ENCODE assay signal across 31 cellular contexts in genomic region chr9:93023521-93023815, GRCh38. TPM values are rescaled to one million over a fixed set of nuclear protein-coding genes. Genes with fewer than 3 reads are reported as not detected.
DNase-seq lines count a peak whose midpoint lies in the region; ATAC-seq lines count a peak whose summit lies in the region.
"Had no signal": no experiment of that assay in that cellular context is flagged by ENCODE, and none has a peak within 500 bp of the region (broad histone marks: within the 10 kb centered on the region; RNA-seq: fewer than 3 reads in every experiment).

No MANE protein-coding gene starts in this region.

- no peak for DNase-seq in activated CD4-positive, alpha-beta T cell treated with anti-CD3 and anti-CD28 coated beads, Interleukin-2, amount 10 ng/mL, durations not matched to agents 24 days and 14 days
- no peak for DNase-seq in activated CD4-positive, alpha-beta T cell treated with anti-CD3 and anti-CD28 coated beads, Interleukin-2, amount 50 U/mL, for 4 hours
- no peak for DNase-seq in T-helper 17 cell
- no peak for DNase-seq in naive thymus-derived CD4-positive, alpha-beta T cell
- DNase-seq in NCI-H1105 (lab: John Stamatoyannopoulos, UW): no peak
- DNase-seq: AML-193; Calu3; DMS79 treated with DMSO at 0.1 percent for 48 hours; GF-D8; H7; hippocampal formation; left cardiac atrium; NCI-H2029; NCI-H2227 treated with DMSO at 0.1 percent for 48 hours; NCI-H69; SHP77 treated with DMSO at 0.1 percent for 48 hours; stimulated activated CD4-positive, alpha-beta T cell treated with anti-CD3 and anti-CD28 coated beads, Interleukin-4, amount 100 ng/mL, for 24 hours; stimulated activated naive CD4-positive, alpha-beta T cell had no signal

- no peak overlapping the region for H3K4me3 Mint-ChIP-seq in activated CD4-positive, alpha-beta T cell treated with anti-CD3 and anti-CD28 coated beads, Interleukin-2, amount 10 ng/mL, durations not matched to agents 24 days and 14 days
- H3K4me3 Mint-ChIP-seq in T-helper 17 cell: no peak overlapping the region
- peak overlapping the region in 3 of 10 donors; percentile 51 to 89 (median 72) for H3K4me3 Mint-ChIP-seq in naive thymus-derived CD4-positive, alpha-beta T cell
- H3K4me3 Mint-ChIP-seq: activated T-helper 1 cell treated with anti-CD3 and anti-CD28 coated beads, Interleukin-12 subunit alpha, Interleukin-12 subunit beta, Interleukin-2, Interleukin-4 antibody, amounts not matched to agents 30 ng/mL and 10 ng/mL and 1 ng/mL, durations not matched to agents 14 hours and 24 hours and 36 hours had no signal

- peak overlapping the region; percentile 45 for H3K27ac Mint-ChIP-seq in activated CD4-positive, alpha-beta T cell treated with anti-CD3 and anti-CD28 coated beads, Interleukin-2, amount 10 ng/mL, durations not matched to agents 24 days and 14 days
- peak overlapping the region; percentile 99 for H3K27ac Mint-ChIP-seq in T-helper 17 cell
- peak overlapping the region; percentile 63 to 100 (median 98) for H3K27ac Mint-ChIP-seq in naive thymus-derived CD4-positive, alpha-beta T cell

- H3K4me1 ChIP-seq in BLaER1: peaks cover 79% of the 10 kb centered on the region
- peaks cover 47 to 85% of the 10 kb centered on the region in 2 donors for H3K4me1 ChIP-seq in naive thymus-derived CD4-positive, alpha-beta T cell (ENCODE audit: control insufficient read depth in 2 of 2, insufficient read depth in 2 of 2, low read length in 2 of 2)
- H3K4me1 ChIP-seq: gastroesophageal sphincter, prostate gland, vagina had no signal

- H3K4me1 Mint-ChIP-seq in activated CD4-positive, alpha-beta T cell treated with anti-CD3 and anti-CD28 coated beads, Interleukin-2, amount 10 ng/mL, durations not matched to agents 24 days and 14 days: peaks cover 51% of the 10 kb centered on the region
- peaks cover 42% of the 10 kb centered on the region for H3K4me1 Mint-ChIP-seq in T-helper 17 cell
- H3K4me1 Mint-ChIP-seq in naive thymus-derived CD4-positive, alpha-beta T cell: peaks cover 51 to 96% (median 82%) of the 10 kb centered on the region in 7 donors

- intact Hi-C loops in activated CD4-positive, alpha-beta T cell treated with anti-CD3 and anti-CD28 coated beads, Interleukin-2, amount 10 ng/mL, durations not matched to agents 24 days and 14 days (cut with micrococcal nuclease): no loop called here
- intact Hi-C loops in naive thymus-derived CD4-positive, alpha-beta T cell (cut with micrococcal nuclease): no loop called here

- no peaks in the 10 kb centered on the region for H3K9me3 Mint-ChIP-seq in activated CD4-positive, alpha-beta T cell treated with anti-CD3 and anti-CD28 coated beads, Interleukin-2, amount 10 ng/mL, durations not matched to agents 24 days and 14 days
- peaks cover 0 to under 1% (median 0%) of the 10 kb centered on the region in 11 donors for H3K9me3 Mint-ChIP-seq in naive thymus-derived CD4-positive, alpha-beta T cell
- H3K9me3 Mint-ChIP-seq: activated T-helper 1 cell treated with anti-CD3 and anti-CD28 coated beads, Interleukin-12 subunit alpha, Interleukin-12 subunit beta, Interleukin-2, Interleukin-4 antibody, amounts not matched to agents 30 ng/mL and 10 ng/mL and 1 ng/mL, durations not matched to agents 14 hours and 24 hours and 36 hours had no signal

- peaks cover 8% of the 10 kb centered on the region; the same call in 1 of the 2 replicates for H4K20me1 ChIP-seq in BLaER1

- H3K9ac ChIP-seq in BLaER1: 0 out of 2 replicates have a peak overlapping the region, but pooled peaks have one; percentile 24

- H3K9me3 ChIP-seq in BLaER1 (no peaks in the 10 kb centered on the region), T-helper 17 cell (ENCODE audit: control insufficient read depth, low read length, poor library complexity, severe bottlenecking) (no peaks in the 10 kb centered on the region)
- H3K9me3 ChIP-seq in naive thymus-derived CD4-positive, alpha-beta T cell (ENCODE audit: control insufficient read depth in 2 of 3, low read length in 3 of 3): no peaks in the 10 kb centered on the region
- H3K9me3 ChIP-seq: gastroesophageal sphincter, prostate gland, vagina had no signal

- no peaks in the 10 kb centered on the region for H3K27me3 Mint-ChIP-seq in activated CD4-positive, alpha-beta T cell treated with anti-CD3 and anti-CD28 coated beads, Interleukin-2, amount 10 ng/mL, durations not matched to agents 24 days and 14 days
- H3K27me3 Mint-ChIP-seq in T-helper 17 cell: no peaks in the 10 kb centered on the region
- H3K27me3 Mint-ChIP-seq in naive thymus-derived CD4-positive, alpha-beta T cell: no peaks in the 10 kb centered on the region

- no peak overlapping the region for H3K4me3 ChIP-seq in BLaER1
- no peak overlapping the region for H3K4me3 ChIP-seq in naive thymus-derived CD4-positive, alpha-beta T cell (ENCODE audit: low read length)
- H3K4me3 ChIP-seq: dorsolateral prefrontal cortex, gastroesophageal sphincter, K562, prostate gland, vagina had no signal

- H3K27me3 ChIP-seq in BLaER1: no peaks in the 10 kb centered on the region
- H3K27me3 ChIP-seq in naive thymus-derived CD4-positive, alpha-beta T cell (ENCODE audit: control insufficient read depth in 2 of 2, insufficient read depth in 2 of 2, low read length in 2 of 2): no peaks in the 10 kb centered on the region
- H3K27me3 ChIP-seq: dorsolateral prefrontal cortex, gastroesophageal sphincter, vagina had no signal

- H3K4me2 ChIP-seq in BLaER1: peak overlapping the region; percentile 53

- peak overlapping the region; percentile 59; the same call in 1 of the 2 replicates for H3K27ac ChIP-seq in BLaER1
- H3K27ac ChIP-seq in naive thymus-derived CD4-positive, alpha-beta T cell (ENCODE audit: low read depth, low read length): peak overlapping the region; percentile 90
- H3K27ac ChIP-seq: gastroesophageal sphincter, prostate gland, vagina had no signal

- CTCF ChIA-PET in naive thymus-derived CD4-positive, alpha-beta T cell (lab: Charles Lee): interaction anchor here (0.8 kb wide), 1 partner anchor 33 kb away, joined by 3 read pairs; no protein-coding TSS in a partner anchor

- POLR2A ChIA-PET in naive thymus-derived CD4-positive, alpha-beta T cell (lab: Charles Lee): interaction anchor here (0.7 to 19.6 kb wide), 8 partner anchors 11 to 84 kb away, joined by 3 to 365 read pairs (median 13); partner anchors contain the start of gene SUSD3

- peaks cover 88% of the 10 kb centered on the region for H3K36me3 ChIP-seq in BLaER1
- peaks cover 29 to 78% (median 30%) of the 10 kb centered on the region in 3 experiments for H3K36me3 ChIP-seq in naive thymus-derived CD4-positive, alpha-beta T cell (ENCODE audit: control insufficient read depth in 2 of 3, insufficient read depth in 3 of 3, low read length in 3 of 3)
- H3K36me3 ChIP-seq: gastroesophageal sphincter, prostate gland had no signal

- ATAC-seq in T-helper 17 cell (no peak), GM19351 (IDR thresholded peaks at IDR 0.05; ENCODE audit: unreplicated experiment) (no peak), HG03469 (IDR thresholded peaks at IDR 0.05; ENCODE audit: unreplicated experiment) (no peak)
- no peak for ATAC-seq in naive thymus-derived CD4-positive, alpha-beta T cell
- ATAC-seq: gastroesophageal sphincter, K562, sciatic nerve had no signal

- peaks cover 46% of the 10 kb centered on the region for H3K36me3 Mint-ChIP-seq in activated CD4-positive, alpha-beta T cell treated with anti-CD3 and anti-CD28 coated beads, Interleukin-2, amount 10 ng/mL, durations not matched to agents 24 days and 14 days (ENCODE audit: low read depth)
- peaks cover 12% of the 10 kb centered on the region for H3K36me3 Mint-ChIP-seq in T-helper 17 cell (ENCODE audit: low read depth)
- peaks cover 8 to 45% (median 33%) of the 10 kb centered on the region in 5 donors for H3K36me3 Mint-ChIP-seq in naive thymus-derived CD4-positive, alpha-beta T cell

RNA-seq across cellular contexts. Expression of gene SUSD3, which starts 35.0 kb away (rescaled TPM):
- 38.3 and 40.9 TPM in 2 replicates for total RNA-seq in activated CD4-positive, alpha-beta T cell treated with anti-CD3 and anti-CD28 coated beads, Interleukin-2, amount 10 ng/mL, durations not matched to agents 24 days and 14 days
- 10 to 100 TPM; 47.2 to 62.3 TPM for total RNA-seq in T-helper 17 cell
- total RNA-seq in naive thymus-derived CD4-positive, alpha-beta T cell: 10 to 100 TPM; 62.8 to 83.5 (median 68.7) TPM
- polyA plus RNA-seq in naive thymus-derived CD4-positive, alpha-beta T cell: 100 to 1,000 TPM; 186 to 315 TPM
- total RNA-seq: endothelial cell of umbilical vein, lung microvascular endothelial cell, MCF 10A had no signal
- polyA plus RNA-seq: endothelial cell of umbilical vein had no signal

Comparison
In these comparisons a context has a peak if more than half of its experiments do, and no peak if none do; other contexts are left out.
1. H3K27ac Mint-ChIP-seq: peak in every context shown above with its lines; median percentile 99 in T-helper 17 cell; 98 in naive thymus-derived CD4-positive, alpha-beta T cell; 45 in activated CD4-positive, alpha-beta T cell treated with anti-CD3 and anti-CD28 coated beads, Interleukin-2, amount 10 ng/mL, durations not matched to agents 24 days and 14 days.